In the genomic region with DNA sequence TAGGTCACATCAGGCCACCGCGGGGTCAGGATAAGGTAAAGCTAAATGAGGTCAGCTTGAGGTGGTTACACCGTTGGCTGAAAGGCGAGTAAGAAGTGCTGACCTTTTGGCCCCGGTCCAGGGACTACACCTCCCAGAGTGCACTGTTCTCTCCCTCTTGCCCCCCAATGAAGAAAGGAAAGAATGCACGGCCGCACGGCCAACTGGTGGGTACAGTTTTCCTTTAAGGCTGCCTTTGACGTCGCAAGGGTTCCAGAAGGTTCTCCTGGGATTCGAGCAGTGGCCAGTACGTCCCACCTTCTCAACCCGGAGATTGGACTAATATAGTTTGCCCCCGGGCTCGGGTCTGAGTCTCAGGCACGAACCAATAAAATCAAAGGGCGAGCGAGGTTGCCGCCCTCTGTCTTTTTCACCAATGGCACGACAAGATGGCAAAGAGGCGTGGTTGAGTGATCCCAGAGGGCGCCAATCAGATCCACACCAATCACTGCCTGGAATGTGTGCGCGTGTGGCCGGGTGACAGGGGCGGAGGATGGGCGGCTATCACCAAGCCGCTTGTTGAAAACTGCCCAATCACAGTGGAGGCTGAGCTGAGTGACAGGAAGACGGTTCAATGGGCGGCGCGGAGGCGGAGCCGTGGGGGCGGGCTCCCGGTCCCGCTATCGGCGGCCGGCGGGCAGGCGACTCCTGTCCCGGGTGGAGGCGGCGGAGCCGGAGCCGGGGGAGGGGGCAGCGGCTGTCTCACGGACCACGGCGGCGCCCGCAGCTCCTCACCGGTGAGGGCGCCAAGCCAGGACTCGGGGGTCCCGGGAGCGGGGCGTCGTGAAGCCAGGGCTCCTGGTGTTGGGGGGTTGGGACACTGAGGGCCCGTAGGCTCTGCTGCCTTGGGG, we compare ENCODE assay signal across 8 cellular contexts.
DNase-seq lines count a peak whose midpoint lies in the region; ATAC-seq and FAIRE-seq lines count a peak whose summit lies in the region.

A gene (plus strand): TSS at position 690 of the 890 bp plus-strand sequence. CDS start 886 bp downstream, outside the sequence.

- peak; percentile 95 for FAIRE-seq in islet of Langerhans (lab: Jason Lieb, UNC)

- peak; percentile 97 for DNase-seq in AG20443 (ENCODE audit: low spot score)
- DNase-seq in NCI-H446 (lab: John Stamatoyannopoulos, UW) = peak; percentile 99
- peak; percentile 98 for DNase-seq in activated CD4-positive, CD25-positive, alpha-beta regulatory T cell treated with anti-CD3 and anti-CD28 coated beads, Interleukin-2, amount 50 U/mL, for 72 hours
- peak; percentile 95 to 99 for DNase-seq in cerebellar nuclear complex (lab: John Stamatoyannopoulos, UW)
- peak; percentile 93 to 95 for DNase-seq in stimulated activated CD4-positive, alpha-beta T cell treated with anti-CD3 and anti-CD28 coated beads, Interleukin-12 subunit alpha, Interleukin-12 subunit beta, amount 100 ng/mL, for 24 hours (ENCODE audit: low read depth in 2 of 2)

- peak; percentile 82 for ATAC-seq in GM19043 (IDR thresholded peaks at IDR 0.05; ENCODE audit: low read depth, unreplicated experiment)
- ATAC-seq in HG03354 (IDR thresholded peaks at IDR 0.05; ENCODE audit: poor library complexity, severe bottlenecking, unreplicated experiment) = peak; percentile 87

Comparison
In these comparisons a context has a peak if more than half of its experiments do, and no peak if none do; other contexts are left out.
1. Peak in every context shown above with its lines: DNase-seq and ATAC-seq.